Comparison of ENCODE assay signal across 11 cellular contexts in the genomic region with DNA sequence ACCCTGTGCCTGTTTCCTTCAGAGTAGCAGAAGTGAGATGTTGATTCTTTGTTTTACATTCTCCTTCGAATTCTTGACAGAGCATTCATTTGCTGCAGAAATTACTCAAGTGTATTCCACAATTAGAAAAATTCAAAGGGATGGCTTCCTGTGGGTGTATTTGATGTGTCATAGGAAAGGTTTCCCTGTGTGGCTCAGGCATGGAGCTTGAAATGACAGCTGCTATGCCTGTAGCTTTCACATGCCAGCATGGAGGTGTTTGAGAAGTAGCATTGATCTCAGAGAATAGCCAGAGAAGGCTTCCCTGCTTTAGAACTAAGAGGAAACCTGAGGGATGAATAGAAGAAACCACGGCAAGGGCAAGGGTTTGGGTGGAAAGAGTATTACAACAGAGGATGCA.
"Had no signal": no experiment of that assay in that cellular context is flagged by ENCODE, and none has a peak within 500 bp of the region (broad histone marks: within the 10 kb centered on the region; RNA-seq: fewer than 3 reads in every experiment).

No MANE protein-coding gene starts in this region.

- H3K4me3 ChIP-seq: lower lobe of right lung, upper lobe of right lung had no signal

- H3K27me3 ChIP-seq: upper lobe of right lung had no signal

- H3K27ac ChIP-seq: lower lobe of right lung, upper lobe of right lung had no signal

- H3K9me3 ChIP-seq: lower lobe of right lung, upper lobe of right lung had no signal

- H3K36me3 ChIP-seq: lower lobe of right lung, upper lobe of right lung had no signal

- ATAC-seq: effector memory CD8-positive, alpha-beta T cell; left cardiac atrium; lower lobe of right lung; naive thymus-derived CD8-positive, alpha-beta T cell; upper lobe of right lung had no signal

- DNase-seq: activated CD4-positive, alpha-beta T cell treated with anti-CD3 and anti-CD28 coated beads, Interleukin-2, amount 10 ng/mL, durations not matched to agents 7 days and 5 days; activated CD4-positive, CD25-positive, alpha-beta regulatory T cell; activated naive CD4-positive, alpha-beta T cell treated with anti-CD3 and anti-CD28 coated beads, Interleukin-2, amount 50 U/mL, for 16 hours; effector memory CD8-positive, alpha-beta T cell; left cardiac atrium; lower lobe of right lung; midbrain; naive thymus-derived CD8-positive, alpha-beta T cell; stimulated activated CD4-positive, alpha-beta T cell treated with anti-CD3 and anti-CD28 coated beads, Interleukin-15, amount 100 ng/mL, for 24 hours; stimulated activated CD4-positive, alpha-beta T cell treated with anti-CD3 and anti-CD28 coated beads, Interleukin-4, amount 100 ng/mL, for 24 hours; upper lobe of right lung had no signal
